Comparison of ENCODE assay signal across 8 cellular contexts in the genomic region with DNA sequence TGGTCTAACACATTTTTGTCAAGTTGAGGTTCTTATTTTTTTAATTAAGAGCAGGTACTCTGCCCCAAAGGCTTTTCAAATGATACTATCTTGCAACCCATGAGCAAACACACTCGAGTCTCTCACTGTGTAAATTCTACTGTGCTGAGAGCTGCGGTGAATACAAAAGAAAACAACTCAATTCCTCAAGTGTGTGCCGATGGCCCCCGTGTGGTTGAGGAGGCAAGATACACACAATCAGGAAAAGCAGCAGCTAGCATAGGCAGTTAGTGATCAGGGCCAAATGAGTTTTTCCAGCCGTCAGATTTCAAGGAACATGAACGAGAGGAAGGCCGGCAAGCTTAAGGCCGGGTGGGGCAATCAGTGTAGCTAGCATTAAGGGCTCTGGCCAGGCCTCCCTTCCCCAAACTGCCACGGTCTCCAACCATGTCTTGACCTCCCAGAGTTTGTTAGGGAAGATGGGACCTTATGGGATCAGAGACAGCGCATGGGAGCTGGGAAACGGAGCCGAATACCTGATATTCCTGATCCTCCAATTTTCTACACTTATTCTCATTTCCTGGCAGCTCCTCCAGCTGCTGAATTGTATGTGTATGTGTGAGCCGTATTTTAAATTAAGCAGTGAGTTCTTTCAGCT. TPM values are rescaled to one million over a fixed set of nuclear protein-coding genes. Genes with fewer than 3 reads are reported as not detected.
DNase-seq lines count a peak whose midpoint lies in the region; ATAC-seq and TF ChIP-seq lines count a peak whose summit lies in the region.
"Had no signal": no experiment of that assay in that cellular context is flagged by ENCODE, and none has a peak within 500 bp of the region (broad histone marks: within the 10 kb centered on the region; RNA-seq: fewer than 3 reads in every experiment).

No MANE protein-coding gene starts in this region.

- ATAC-seq in GM18868 (IDR thresholded peaks at IDR 0.05; ENCODE audit: unreplicated experiment): no peak

- H3K4me1 ChIP-seq in HAP-1: peaks cover 21% of the 10 kb centered on the region

- H3K4me3 ChIP-seq in HAP-1 (peak overlapping the region; percentile 0; the same call in 1 of the 2 replicates), fibroblast of mammary gland (ENCODE audit: control insufficient read depth, low read depth, low read length) (no peak overlapping the region)

- in situ Hi-C loops in HAP-1 (cut with MboI; ENCODE audit: low sequenced_read_pairs): loop anchor here (25.0 kb wide), 2 partner anchors 506 to 706 kb away; no protein-coding TSS in a partner anchor

- H3K27me3 ChIP-seq in HAP-1 (ENCODE audit: low read depth): no peaks in the 10 kb centered on the region

- no peaks in the 10 kb centered on the region for H3K9me3 ChIP-seq in HAP-1

- TF ChIP-seq CTCF in fibroblast of mammary gland (conservative IDR thresholded peaks at IDR 0.05; ENCODE audit: control insufficient read depth, insufficient read depth, low read depth, low read length): peak; percentile 62

- DNase-seq in HAP-1 (ENCODE audit: low spot score in 2 of 2) (peak; percentile 80 to 84), NCI-H69 (lab: John Stamatoyannopoulos, UW) (peak; percentile 54), fibroblast of mammary gland (ENCODE audit: low read depth) (peak; percentile 81), renal cortical epithelial cell (ENCODE audit: low read depth) (peak; percentile 55), activated T-cell treated with anti-CD3 and anti-CD28 coated beads for 4 hours (no peak), cerebellum (ENCODE audit: low spot score) (no peak)

- H3K36me3 ChIP-seq in HAP-1 (replicated peaks): no peaks in the 10 kb centered on the region

RNA-seq across cellular contexts. Expression of gene RTL9, which starts 59.7 kb away (rescaled TPM):
- total RNA-seq in renal cortical epithelial cell (0.15 TPM in 1 of 2 replicates, not detected in the other), cerebellum (0.82 TPM)
- total RNA-seq: T-helper 1 cell treated with Interleukin-12 subunit alpha and Interleukin-12 subunit beta and Interleukin-4 antibody, amounts not matched to agents 30 ng/mL and 1 ng/mL, for 36 hours had no signal

Comparison
In these comparisons a context has a peak if more than half of its experiments do, and no peak if none do; other contexts are left out.
1. DNase-seq: peak in HAP-1 (2 of 2), NCI-H69 (single experiment), fibroblast of mammary gland (single experiment) and renal cortical epithelial cell (single experiment); none in activated T-cell treated with anti-CD3 and anti-CD28 coated beads for 4 hours (single experiment) and cerebellum (single experiment).